ENCODE assay signal across 14 cellular contexts in the genomic region with DNA sequence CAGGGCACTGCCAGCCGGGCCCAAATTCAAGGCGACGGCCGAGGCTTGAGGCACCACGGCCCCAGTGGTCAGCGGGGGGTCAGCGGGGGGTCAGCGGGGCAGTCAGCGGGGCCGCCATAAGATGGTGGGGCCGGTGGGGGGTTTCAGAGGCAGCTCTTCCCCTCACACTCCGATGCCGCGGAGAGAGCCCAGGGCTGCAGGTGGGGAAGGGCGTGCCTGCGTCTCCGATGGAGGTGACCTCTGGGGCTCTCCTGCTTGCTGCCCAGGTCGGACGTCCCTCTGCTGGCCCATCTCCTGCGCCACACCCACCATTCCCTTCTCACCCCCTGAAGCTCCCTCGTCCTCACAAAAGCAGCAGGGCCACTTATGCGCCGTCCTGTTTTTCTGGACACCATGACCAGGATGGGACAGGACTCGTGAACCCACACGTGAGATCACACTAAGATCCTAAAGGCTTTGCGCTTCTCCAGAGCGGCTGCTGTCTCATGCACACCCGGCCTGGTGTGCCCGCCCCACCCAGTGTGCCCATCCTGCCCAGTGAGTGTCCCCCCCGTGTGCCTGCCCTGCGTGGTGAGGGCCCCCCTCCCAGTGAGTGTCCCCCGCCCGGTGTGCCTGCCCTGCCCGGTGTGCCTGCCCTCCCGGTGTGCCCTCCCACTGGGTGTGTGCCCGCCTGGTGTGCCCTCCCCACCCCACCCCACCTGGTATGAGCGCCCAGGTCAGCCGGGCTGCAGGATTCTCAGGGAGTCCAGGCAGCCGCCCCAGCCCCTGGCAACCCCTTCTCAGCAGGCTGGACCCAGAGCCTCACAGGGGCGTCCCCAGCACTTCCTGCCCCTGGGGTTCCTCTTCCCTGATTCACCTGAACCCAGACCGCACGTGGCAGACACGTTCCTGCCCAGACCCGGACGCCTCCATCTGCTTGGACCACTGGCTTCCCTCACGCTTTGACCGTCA. TPM values are rescaled to one million over a fixed set of nuclear protein-coding genes. Genes with fewer than 3 reads are reported as not detected.
DNase-seq lines count a peak whose midpoint lies in the region; ATAC-seq and FAIRE-seq lines count a peak whose summit lies in the region.
"Had no signal": no experiment of that assay in that cellular context is flagged by ENCODE, and none has a peak within 500 bp of the region (broad histone marks: within the 10 kb centered on the region; RNA-seq: fewer than 3 reads in every experiment).

No MANE protein-coding gene starts in this region.

- H3K9me3 Mint-ChIP-seq in natural killer cell treated with Interleukin-12 subunit alpha and Interleukin-12 subunit beta and Interleukin-15 and Interleukin-18, amount 100 ng/mL, for 72 hours = no peaks in the 10 kb centered on the region

- H3K27me3 Mint-ChIP-seq in natural killer cell treated with Interleukin-12 subunit alpha and Interleukin-12 subunit beta and Interleukin-15 and Interleukin-18, amount 100 ng/mL, for 72 hours = peaks cover 19 to 22% of the 10 kb centered on the region in 2 donors

- FAIRE-seq in urothelium cell line (lab: Jason Lieb, UNC) = peak; percentile 13

- H3K4me3 Mint-ChIP-seq in natural killer cell treated with Interleukin-12 subunit alpha and Interleukin-12 subunit beta and Interleukin-15 and Interleukin-18, amount 100 ng/mL, for 72 hours = peak overlapping the region; percentile 42
- H3K4me3 Mint-ChIP-seq: activated naive CD8-positive, alpha-beta T cell had no signal

- H3K4me1 Mint-ChIP-seq in natural killer cell treated with Interleukin-12 subunit alpha and Interleukin-12 subunit beta and Interleukin-15 and Interleukin-18, amount 100 ng/mL, for 72 hours (ENCODE audit: low read depth in 2 of 2) = peaks cover 36 to 41% of the 10 kb centered on the region in 2 donors

- ATAC-seq in Right ventricle myocardium inferior (no peak), HG03460 (IDR thresholded peaks at IDR 0.05; ENCODE audit: unreplicated experiment) (no peak)
- no peak for ATAC-seq in natural killer cell treated with Interleukin-12 subunit alpha and Interleukin-12 subunit beta and Interleukin-15 and Interleukin-18, amount 100 ng/mL, for 72 hours

- DNase-seq in cardiac septum (ENCODE audit: low spot score) (peak; percentile 65), Right ventricle myocardium inferior (ENCODE audit: missing footprints) (no peak), SW480 (ENCODE audit: low spot score) (peak; percentile 61), urothelium cell line (ENCODE audit: low spot score) (no peak), putamen (ENCODE audit: low spot score) (no peak), germinal center (ENCODE audit: low spot score) (no peak)
- peak; percentile 50 for DNase-seq in natural killer cell treated with Interleukin-12 subunit alpha and Interleukin-12 subunit beta and Interleukin-15 and Interleukin-18, amount 100 ng/mL, for 72 hours (ENCODE audit: low spot score)
- DNase-seq: activated CD8-positive, alpha-beta memory T cell treated with anti-CD3 and anti-CD28 coated beads, Interleukin-2, amount 50 U/mL, for 48 hours; effector CD8-positive, alpha-beta T cell; GF-D8; NK-92 treated with Interleukin-12 subunit alpha and Interleukin-12 subunit beta, amount 100 ng/mL, for 24 hours; stimulated activated CD4-positive, alpha-beta T cell treated with anti-CD3 and anti-CD28 coated beads, Interleukin-15, amount 100 ng/mL, for 24 hours had no signal

- H3K36me3 Mint-ChIP-seq in natural killer cell treated with Interleukin-12 subunit alpha and Interleukin-12 subunit beta and Interleukin-15 and Interleukin-18, amount 100 ng/mL, for 72 hours = no peaks in the 10 kb centered on the region
- H3K36me3 Mint-ChIP-seq: activated naive CD8-positive, alpha-beta T cell had no signal

- intact Hi-C loops in cardiac septum (cut with DNase I) (no loop called here), Right ventricle myocardium inferior (cut with DNase I) (no loop called here)

- no peak overlapping the region for H3K27ac Mint-ChIP-seq in natural killer cell treated with Interleukin-12 subunit alpha and Interleukin-12 subunit beta and Interleukin-15 and Interleukin-18, amount 100 ng/mL, for 72 hours
- H3K27ac Mint-ChIP-seq: activated naive CD8-positive, alpha-beta T cell had no signal

RNA-seq across cellular contexts. Expression of gene NKD2, which starts 48.7 kb away (rescaled TPM):
- total RNA-seq in cardiac septum (3.6 TPM), Right ventricle myocardium inferior (4.4 TPM)
- total RNA-seq in natural killer cell treated with Interleukin-12 subunit alpha and Interleukin-12 subunit beta and Interleukin-15 and Interleukin-18, amount 100 ng/mL, for 72 hours = under 1 TPM in 1 of 2 donors, not detected in 1; 0.53 TPM

Comparison
In these comparisons a context has a peak if more than half of its experiments do, and no peak if none do; other contexts are left out.
1. DNase-seq: peak in cardiac septum (single experiment), SW480 (single experiment) and natural killer cell treated with Interleukin-12 subunit alpha and Interleukin-12 subunit beta and Interleukin-15 and Interleukin-18, amount 100 ng/mL, for 72 hours (single experiment); none in Right ventricle myocardium inferior (single experiment), urothelium cell line (single experiment), putamen (single experiment) and germinal center (single experiment).